Comparison of ENCODE assay signal across 1 cellular context in the genomic region with DNA sequence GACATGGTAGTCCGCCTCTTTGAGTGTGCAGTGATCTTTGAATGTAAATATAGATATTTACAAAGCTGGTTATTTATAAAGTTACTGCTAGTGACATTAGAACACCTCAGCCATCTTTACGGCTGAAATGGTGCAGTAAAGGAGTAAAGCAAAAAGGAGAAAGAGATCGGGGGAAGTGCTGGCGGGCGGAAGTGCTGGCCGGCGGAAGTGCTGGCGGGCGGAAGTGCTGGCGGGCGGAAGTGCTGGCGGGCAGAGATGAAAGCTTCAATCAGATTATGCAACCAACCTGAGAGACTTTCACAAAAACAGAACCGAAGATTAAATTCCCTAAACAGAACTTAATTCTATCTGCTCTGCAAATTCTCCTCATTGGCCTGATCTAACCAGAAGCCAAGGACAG.
TF ChIP-seq lines count a peak whose summit lies in the region.

No MANE protein-coding gene starts in this region.

TF ChIP-seq in K562, 482 proteins besides CTCF, POLR2A, EP300 and RAD21 (continued from another document):
- no peak for TF ChIP-seq ZNF592 (IDR thresholded peaks at IDR 0.05)
- TF ChIP-seq ZBTB33 (CRISPR knock-in tag; IDR thresholded peaks at IDR 0.05), result peak; percentile 47; the same call in 1 of the 2 replicates
- TF ChIP-seq ELK1 (CRISPR knock-in tag; IDR thresholded peaks at IDR 0.05), result no peak
- TF ChIP-seq SNIP1 (IDR thresholded peaks at IDR 0.05; ENCODE audit: low read depth), result no peak
- TF ChIP-seq CEBPB (tag; IDR thresholded peaks at IDR 0.05), result peak; percentile 19; the same call in 1 of the 2 replicates
TF ChIP-seq in K562: peak in this region for 7.
